27 cellular contexts compared by ENCODE assay signal in genomic region chr1:34057347-34057746, GRCh38.
DNase-seq lines count a peak whose midpoint lies in the region; ATAC-seq and TF ChIP-seq lines count a peak whose summit lies in the region.
"Had no signal": no experiment of that assay in that cellular context is flagged by ENCODE, and none has a peak within 500 bp of the region (broad histone marks: within the 10 kb centered on the region; RNA-seq: fewer than 3 reads in every experiment).

No MANE protein-coding gene starts in this region.

- no peaks in the 10 kb centered on the region for H3K9me3 ChIP-seq in neuronal stem cell (replicated peaks in 1 of 2; ENCODE audit: control insufficient read depth in 2 of 2, insufficient read depth in 1 of 2, low read depth in 1 of 2, low read length in 2 of 2)
- H3K9me3 ChIP-seq: A549, BE2C, mucosa of descending colon, SJCRH30, spleen, stomach, transverse colon had no signal

- H4K91ac ChIP-seq in neuronal stem cell (ENCODE audit: low read depth, low read length, poor library complexity): no peak overlapping the region

- no peak overlapping the region for H2AK5ac ChIP-seq in neuronal stem cell (ENCODE audit: low read depth, low read length)

- H3K27ac ChIP-seq in neuronal stem cell (replicated peaks; ENCODE audit: low read length): no peak overlapping the region
- H3K27ac ChIP-seq: A549, SJCRH30, spleen, stomach, transverse colon had no signal

- DNase-seq in NCI-H2081 (lab: John Stamatoyannopoulos, UW): peak; percentile 59 to 74
- no peak for DNase-seq in NCI-H2081 treated with DMSO at 0.1 percent for 48 hours (lab: John Stamatoyannopoulos, UW)
- DNase-seq in NCI-H2227 treated with DMSO at 0.1 percent for 48 hours (lab: John Stamatoyannopoulos, UW): peak; percentile 30
- DNase-seq in left cardiac atrium: peak; percentile 24
- peak; percentile 9 for DNase-seq in neuronal stem cell (ENCODE audit: low spot score)
- no peak for DNase-seq in NCI-H1694 treated with DMSO at 0.1 percent for 48 hours (lab: John Stamatoyannopoulos, UW)
- no peak for DNase-seq in occipital lobe (lab: John Stamatoyannopoulos, UW)
- no peak for DNase-seq in osteocyte (ENCODE audit: extremely low spot score, unreplicated experiment)
- DNase-seq: activated CD4-positive, alpha-beta T cell treated with anti-CD3 and anti-CD28 coated beads for 4 hours; activated naive CD4-positive, alpha-beta T cell treated with Interleukin-2 at 50 U/mL for 16 hours; activated T-cell treated with anti-CD3 and anti-CD28 coated beads, Interleukin-2, amount 50 U/mL, for 4 hours; amniotic stem cell; BE2C; DND-41; glutamatergic neuron; Kasumi-1; mucosa of descending colon; NCI-H2171 treated with DMSO at 0.1 percent for 48 hours; NK-92 treated with Interleukin-12 subunit alpha and Interleukin-12 subunit beta, amount 100 ng/mL, for 24 hours; SJCRH30; spleen; stimulated activated CD4-positive, alpha-beta T cell treated with anti-CD3 and anti-CD28 coated beads, Interleukin-4, amount 100 ng/mL, for 24 hours; stomach; transverse colon had no signal

- no peak overlapping the region for H2BK5ac ChIP-seq in neuronal stem cell (ENCODE audit: low read length)

- peaks cover 0 to 14% of the 10 kb centered on the region in 2 donors for H3K4me1 ChIP-seq in neuronal stem cell (ENCODE audit: control insufficient read depth in 2 of 2, insufficient read depth in 1 of 2, low read depth in 1 of 2, low read length in 2 of 2)
- H3K4me1 ChIP-seq: A549, BE2C, SJCRH30, spleen, transverse colon had no signal

- TF ChIP-seq CTCF in osteocyte (IDR thresholded peaks at IDR 0.05): no peak

- H3K27me3 ChIP-seq in neuronal stem cell (ENCODE audit: control insufficient read depth in 3 of 3, insufficient read depth in 3 of 3, low read depth in 1 of 3, low read length in 3 of 3): no peaks in the 10 kb centered on the region
- H3K27me3 ChIP-seq: BE2C, transverse colon had no signal

- no peak overlapping the region for H3K23ac ChIP-seq in neuronal stem cell (ENCODE audit: low read depth, low read length, poor library complexity)

- no peak overlapping the region for H3K18ac ChIP-seq in neuronal stem cell (ENCODE audit: low read length)

- H2BK12ac ChIP-seq in neuronal stem cell (ENCODE audit: low read length): no peak overlapping the region

- H3K4me3 Mint-ChIP-seq in osteocyte (ENCODE audit: unreplicated experiment): no peak overlapping the region
- H3K4me3 Mint-ChIP-seq: activated T-cell treated with anti-CD3 and anti-CD28 coated beads, Interleukin-2, amount 50 U/mL, for 4 hours; T-helper 1 cell treated with Interleukin-12 subunit alpha and Interleukin-12 subunit beta and Interleukin-4 antibody, amounts not matched to agents 30 μg/mL and 1 μg/mL, for 36 hours had no signal

- no peaks in the 10 kb centered on the region for H3K4me1 Mint-ChIP-seq in osteocyte (ENCODE audit: unreplicated experiment)

- no peaks in the 10 kb centered on the region for H3K36me3 Mint-ChIP-seq in osteocyte (ENCODE audit: unreplicated experiment)

- H2BK15ac ChIP-seq in neuronal stem cell (ENCODE audit: low read length): no peak overlapping the region

- no peaks in the 10 kb centered on the region for H3K27me3 Mint-ChIP-seq in osteocyte (ENCODE audit: unreplicated experiment)

- H3K27ac Mint-ChIP-seq in osteocyte (ENCODE audit: unreplicated experiment): no peak overlapping the region
- H3K27ac Mint-ChIP-seq: T-helper 1 cell treated with Interleukin-12 subunit alpha and Interleukin-12 subunit beta and Interleukin-4 antibody, amounts not matched to agents 30 μg/mL and 1 μg/mL, for 36 hours had no signal

- no peak overlapping the region for H3K14ac ChIP-seq in neuronal stem cell (ENCODE audit: low read length)

- intact Hi-C loops in left cardiac atrium (cut with DNase I): no loop called here

- no peak overlapping the region for H3K4me2 ChIP-seq in neuronal stem cell (ENCODE audit: insufficient read depth, low read length, poor library complexity, severe bottlenecking)
- H3K4me2 ChIP-seq: A549 had no signal

- no peak overlapping the region for H3K4me3 ChIP-seq in neuronal stem cell (ENCODE audit: low read length in 2 of 2)
- H3K4me3 ChIP-seq: A549, mucosa of descending colon, SJCRH30, spleen, stomach, transverse colon had no signal

- no peak overlapping the region for H2BK120ac ChIP-seq in neuronal stem cell (ENCODE audit: low read depth, low read length)

- peak; percentile 16 to 34 for ATAC-seq in left cardiac atrium
- ATAC-seq: A549; activated T-cell treated with anti-CD3 and anti-CD28 coated beads, Interleukin-2, amount 50 U/mL, for 4 hours; mucosa of descending colon; Panc1 had no signal

- no peak overlapping the region for H4K8ac ChIP-seq in neuronal stem cell (ENCODE audit: low read depth, low read length)

- H3K4ac ChIP-seq in neuronal stem cell (ENCODE audit: low read length): no peak overlapping the region

- no peak overlapping the region for H2AFZ ChIP-seq in neuronal stem cell (ENCODE audit: low read length)

- no CpG with 5 or more reads among the region's 8 CpGs for WGBS in neuronal stem cell (ENCODE audit: extremely low coverage in 2 of 2, insufficient read length in 2 of 2, insufficient replicate concordance in 1 of 2), 2 donors

- H3K9ac ChIP-seq in neuronal stem cell (ENCODE audit: low read depth, low read length, poor library complexity): no peak overlapping the region

- H3K36me3 ChIP-seq in neuronal stem cell (replicated peaks in 1 of 2; ENCODE audit: control insufficient read depth in 2 of 2, insufficient read depth in 2 of 2, low read length in 2 of 2): no peaks in the 10 kb centered on the region
- H3K36me3 ChIP-seq: BE2C, SJCRH30, spleen, stomach, transverse colon had no signal

- peaks cover 36% of the 10 kb centered on the region for H3K9me3 Mint-ChIP-seq in osteocyte (ENCODE audit: unreplicated experiment)
- H3K9me3 Mint-ChIP-seq: activated T-cell treated with anti-CD3 and anti-CD28 coated beads, Interleukin-2, amount 50 U/mL, for 4 hours; T-helper 1 cell treated with Interleukin-12 subunit alpha and Interleukin-12 subunit beta and Interleukin-4 antibody, amounts not matched to agents 30 μg/mL and 1 μg/mL, for 36 hours had no signal

- H3K79me1 ChIP-seq in neuronal stem cell (ENCODE audit: low read depth, low read length): no peaks in the 10 kb centered on the region

Comparison
In these comparisons a context has a peak if more than half of its experiments do, and no peak if none do; other contexts are left out.
1. DNase-seq: peak in NCI-H2081 (2 of 2), NCI-H2227 treated with DMSO at 0.1 percent for 48 hours (single experiment), left cardiac atrium (single experiment) and neuronal stem cell (single experiment); none in NCI-H2081 treated with DMSO at 0.1 percent for 48 hours (single experiment), NCI-H1694 treated with DMSO at 0.1 percent for 48 hours (single experiment), occipital lobe (single experiment) and osteocyte (single experiment).